In genomic region chr4:17478073-17478472, GRCh38 we compare ENCODE assay signal across 40 cellular contexts. TPM values are rescaled to one million over a fixed set of nuclear protein-coding genes. Genes with fewer than 3 reads are reported as not detected.
"Had no signal": no experiment of that assay in that cellular context is flagged by ENCODE, and none has a peak within 500 bp of the region (broad histone marks: within the 10 kb centered on the region; RNA-seq: fewer than 3 reads in every experiment).

No MANE protein-coding gene starts in this region.

- H3K4me1 ChIP-seq: adrenal gland, body of pancreas, breast epithelium had no signal

- H3K9me3 Mint-ChIP-seq: activated B cell treated with CpG ODN at 0.5 μM for 24 hours; activated CD4-positive, alpha-beta memory T cell treated with anti-CD3 and anti-CD28 coated beads for 36 hours; activated CD4-positive, alpha-beta T cell treated with anti-CD3 and anti-CD28 coated beads, Interleukin-2, amount 10 ng/mL, durations not matched to agents 24 days and 14 days; activated CD8-positive, alpha-beta T cell treated with anti-CD3 and anti-CD28 coated beads for 36 hours; activated naive CD4-positive, alpha-beta T cell treated with anti-CD3 and anti-CD28 coated beads for 36 hours; activated naive CD4-positive, alpha-beta T cell treated with anti-CD3 and anti-CD28 coated beads, Interleukin-2, amount 50 U/mL, for 72 hours; activated naive CD8-positive, alpha-beta T cell treated with anti-CD3 and anti-CD28 coated beads for 36 hours; activated T-cell treated with anti-CD3 and anti-CD28 coated beads, Interleukin-2, amount 50 U/mL, for 4 hours; activated T-cell treated with anti-CD3 and anti-CD28 coated beads, Interleukin-2, amount 50 U/mL, for 72 hours; activated T-helper 1 cell treated with anti-CD3 and anti-CD28 coated beads, Interleukin-12 subunit alpha, Interleukin-12 subunit beta, Interleukin-2, Interleukin-4 antibody, amounts not matched to agents 30 ng/mL and 10 ng/mL and 1 ng/mL, durations not matched to agents 14 hours and 24 hours and 36 hours; activated T-helper 17 cell treated with anti-CD3 and anti-CD28 coated beads, Interleukin-2, amount 50 U/mL, for 72 hours; T-helper 1 cell treated with Interleukin-12 subunit alpha and Interleukin-12 subunit beta and Interleukin-4 antibody, amounts not matched to agents 30 μg/mL and 1 μg/mL, for 36 hours; T-helper 2 cell treated with Interferon-gamma antibody and Interleukin-4, amounts not matched to agents 5 μg/mL and 100 μg/mL, for 36 hours had no signal

- H3K4me1 Mint-ChIP-seq: activated CD4-positive, alpha-beta T cell treated with anti-CD3 and anti-CD28 coated beads, Interleukin-2, amount 10 ng/mL, durations not matched to agents 24 days and 14 days; activated naive CD8-positive, alpha-beta T cell treated with anti-CD3 and anti-CD28 coated beads for 36 hours; activated T-helper 17 cell treated with anti-CD3 and anti-CD28 coated beads, Interleukin-2, amount 50 U/mL, for 72 hours had no signal

- H3K4me3 ChIP-seq: adrenal gland, body of pancreas, breast epithelium had no signal

- H3K4me3 Mint-ChIP-seq: activated B cell treated with CpG ODN at 0.5 μM for 24 hours; activated CD4-positive, alpha-beta memory T cell treated with anti-CD3 and anti-CD28 coated beads for 36 hours; activated CD4-positive, alpha-beta T cell treated with anti-CD3 and anti-CD28 coated beads, Interleukin-2, amount 10 ng/mL, durations not matched to agents 24 days and 14 days; activated CD8-positive, alpha-beta T cell treated with anti-CD3 and anti-CD28 coated beads for 36 hours; activated naive CD4-positive, alpha-beta T cell treated with anti-CD3 and anti-CD28 coated beads for 36 hours; activated naive CD8-positive, alpha-beta T cell treated with anti-CD3 and anti-CD28 coated beads for 36 hours; activated T-cell treated with anti-CD3 and anti-CD28 coated beads, Interleukin-2, amount 50 U/mL, for 4 hours; activated T-cell treated with anti-CD3 and anti-CD28 coated beads, Interleukin-2, amount 50 U/mL, for 72 hours; activated T-helper 1 cell treated with anti-CD3 and anti-CD28 coated beads, Interleukin-12 subunit alpha, Interleukin-12 subunit beta, Interleukin-2, Interleukin-4 antibody, amounts not matched to agents 30 ng/mL and 10 ng/mL and 1 ng/mL, durations not matched to agents 14 hours and 24 hours and 36 hours; activated T-helper 17 cell treated with anti-CD3 and anti-CD28 coated beads, Interleukin-2, amount 50 U/mL, for 72 hours; T-helper 1 cell treated with Interleukin-12 subunit alpha and Interleukin-12 subunit beta and Interleukin-4 antibody, amounts not matched to agents 30 μg/mL and 1 μg/mL, for 36 hours; T-helper 2 cell treated with Interferon-gamma antibody and Interleukin-4, amounts not matched to agents 5 μg/mL and 100 μg/mL, for 36 hours had no signal

- H3K27ac Mint-ChIP-seq: activated B cell treated with CpG ODN at 0.5 μM for 24 hours; activated CD4-positive, alpha-beta memory T cell treated with anti-CD3 and anti-CD28 coated beads for 36 hours; activated CD4-positive, alpha-beta T cell treated with anti-CD3 and anti-CD28 coated beads, Interleukin-2, amount 10 ng/mL, durations not matched to agents 24 days and 14 days; activated CD8-positive, alpha-beta T cell treated with anti-CD3 and anti-CD28 coated beads for 36 hours; activated naive CD4-positive, alpha-beta T cell treated with anti-CD3 and anti-CD28 coated beads for 36 hours; activated naive CD4-positive, alpha-beta T cell treated with anti-CD3 and anti-CD28 coated beads, Interleukin-2, amount 50 U/mL, for 72 hours; activated naive CD8-positive, alpha-beta T cell treated with anti-CD3 and anti-CD28 coated beads for 36 hours; activated T-cell treated with anti-CD3 and anti-CD28 coated beads, Interleukin-2, amount 50 U/mL, for 72 hours; activated T-helper 1 cell treated with anti-CD3 and anti-CD28 coated beads, Interleukin-12 subunit alpha, Interleukin-12 subunit beta, Interleukin-2, Interleukin-4 antibody, amounts not matched to agents 30 ng/mL and 10 ng/mL and 1 ng/mL, durations not matched to agents 14 hours and 24 hours and 36 hours; activated T-helper 17 cell treated with anti-CD3 and anti-CD28 coated beads, Interleukin-2, amount 50 U/mL, for 72 hours; T-helper 1 cell treated with Interleukin-12 subunit alpha and Interleukin-12 subunit beta and Interleukin-4 antibody, amounts not matched to agents 30 μg/mL and 1 μg/mL, for 36 hours had no signal

- H3K9me3 ChIP-seq: adrenal gland had no signal

- ATAC-seq: activated CD8-positive, alpha-beta T cell treated with anti-CD3 and anti-CD28 coated beads for 36 hours; activated naive CD4-positive, alpha-beta T cell treated with anti-CD3 and anti-CD28 coated beads, Interleukin-2, amount 50 U/mL, for 72 hours; activated T-cell treated with anti-CD3 and anti-CD28 coated beads, Interleukin-2, amount 50 U/mL, for 4 hours; activated T-cell treated with anti-CD3 and anti-CD28 coated beads, Interleukin-2, amount 50 U/mL, for 72 hours; activated T-helper 17 cell treated with anti-CD3 and anti-CD28 coated beads, Interleukin-2, amount 50 U/mL, for 72 hours; body of pancreas had no signal

- H3K27me3 ChIP-seq: adrenal gland, body of pancreas, brain microvascular endothelial cell, breast epithelium had no signal

- H3K36me3 Mint-ChIP-seq: activated CD4-positive, alpha-beta memory T cell treated with anti-CD3 and anti-CD28 coated beads for 36 hours; activated naive CD4-positive, alpha-beta T cell treated with anti-CD3 and anti-CD28 coated beads, Interleukin-2, amount 50 U/mL, for 72 hours had no signal

- H3K27ac ChIP-seq: adrenal gland, body of pancreas, brain microvascular endothelial cell, breast epithelium, VCaP had no signal

- H3K27me3 Mint-ChIP-seq: activated B cell treated with CpG ODN at 0.5 μM for 24 hours; activated CD4-positive, alpha-beta memory T cell treated with anti-CD3 and anti-CD28 coated beads for 36 hours; activated CD4-positive, alpha-beta T cell treated with anti-CD3 and anti-CD28 coated beads, Interleukin-2, amount 10 ng/mL, durations not matched to agents 24 days and 14 days; activated CD8-positive, alpha-beta T cell treated with anti-CD3 and anti-CD28 coated beads for 36 hours; activated naive CD8-positive, alpha-beta T cell treated with anti-CD3 and anti-CD28 coated beads for 36 hours; activated T-helper 17 cell treated with anti-CD3 and anti-CD28 coated beads, Interleukin-2, amount 50 U/mL, for 72 hours had no signal

- H3K36me3 ChIP-seq: adrenal gland, breast epithelium had no signal

- DNase-seq: activated B cell treated with CpG ODN at 0.5 μM for 24 hours; activated CD4-positive, alpha-beta memory T cell treated with anti-CD3 and anti-CD28 coated beads for 36 hours; activated CD4-positive, alpha-beta T cell treated with anti-CD3 and anti-CD28 coated beads for 4 hours; activated CD4-positive, alpha-beta T cell treated with anti-CD3 and anti-CD28 coated beads, Interleukin-2, amount 10 ng/mL, durations not matched to agents 24 days and 14 days; activated CD4-positive, alpha-beta T cell treated with anti-CD3 and anti-CD28 coated beads, Interleukin-2, amount 50 U/mL, for 1 hour; activated CD4-positive, alpha-beta T cell treated with anti-CD3 and anti-CD28 coated beads, Interleukin-2, amount 50 U/mL, for 4 hours; activated CD4-positive, CD25-positive, alpha-beta regulatory T cell treated with anti-CD3 and anti-CD28 coated beads, Interleukin-2, amount 50 U/mL, for 72 hours; activated CD8-positive, alpha-beta memory T cell treated with anti-CD3 and anti-CD28 coated beads, Interleukin-2, amount 50 U/mL, for 4 hours; activated CD8-positive, alpha-beta T cell treated with anti-CD3 and anti-CD28 coated beads for 36 hours; activated effector memory CD4-positive, alpha-beta T cell treated with anti-CD3 and anti-CD28 coated beads, Interleukin-2, amount 50 U/mL, for 16 hours; activated gamma-delta T cell treated with Interleukin-2 at 50 U/mL for 16 hours; activated naive CD4-positive, alpha-beta T cell; activated naive CD4-positive, alpha-beta T cell treated with anti-CD3 and anti-CD28 coated beads for 36 hours; activated naive CD4-positive, alpha-beta T cell treated with anti-CD3 and anti-CD28 coated beads, Interleukin-2, amount 50 U/mL, for 16 hours; activated naive CD8-positive, alpha-beta T cell treated with anti-CD3 and anti-CD28 coated beads for 36 hours; activated T-cell treated with anti-CD3 and anti-CD28 coated beads for 4 hours; activated T-cell treated with anti-CD3 and anti-CD28 coated beads, Interleukin-2, amount 50 U/mL, for 1 hour; activated T-cell treated with anti-CD3 and anti-CD28 coated beads, Interleukin-2, amount 50 U/mL, for 4 hours; activated T-cell treated with anti-CD3 and anti-CD28 coated beads, Interleukin-2, amount 50 U/mL, for 72 hours; adrenal gland; amniotic stem cell; aorta; body of pancreas; brain microvascular endothelial cell; central memory CD4-positive, alpha-beta T cell; T-helper 1 cell; T-helper 2 cell; T-helper 9 cell had no signal

- FAIRE-seq: astrocyte, TTC549 had no signal

RNA-seq across cellular contexts. Expression of gene CLRN2, which starts 36.9 kb away (rescaled TPM):
- total RNA-seq: activated B cell treated with CpG ODN at 0.5 μM for 24 hours; activated CD4-positive, alpha-beta memory T cell treated with anti-CD3 and anti-CD28 coated beads for 36 hours; activated CD4-positive, alpha-beta T cell treated with anti-CD3 and anti-CD28 coated beads, Interleukin-2, amount 10 ng/mL, durations not matched to agents 24 days and 14 days; activated CD8-positive, alpha-beta memory T cell treated with anti-CD3 and anti-CD28 coated beads for 36 hours; activated CD8-positive, alpha-beta T cell treated with anti-CD3 and anti-CD28 coated beads for 36 hours; activated naive CD4-positive, alpha-beta T cell treated with anti-CD3 and anti-CD28 coated beads for 36 hours; activated naive CD4-positive, alpha-beta T cell treated with anti-CD3 and anti-CD28 coated beads, Interleukin-2, amount 50 U/mL, for 72 hours; activated naive CD8-positive, alpha-beta T cell treated with anti-CD3 and anti-CD28 coated beads for 36 hours; activated T-cell treated with anti-CD3 and anti-CD28 coated beads, Interleukin-2, amount 50 U/mL, for 4 hours; activated T-cell treated with anti-CD3 and anti-CD28 coated beads, Interleukin-2, amount 50 U/mL, for 72 hours; activated T-helper 1 cell treated with anti-CD3 and anti-CD28 coated beads, Interleukin-12 subunit alpha, Interleukin-12 subunit beta, Interleukin-2, Interleukin-4 antibody, amounts not matched to agents 30 ng/mL and 10 ng/mL and 1 ng/mL, durations not matched to agents 14 hours and 24 hours and 36 hours; activated T-helper 17 cell treated with anti-CD3 and anti-CD28 coated beads, Interleukin-2, amount 50 U/mL, for 72 hours; adrenal gland; aorta; astrocyte; body of pancreas; breast epithelium; cardiac septum; cerebellum had no signal
- polyA plus RNA-seq: adrenal gland, aorta had no signal
